ENCODE assay signal across 13 cellular contexts in genomic region chr12:57770734-57771133, GRCh38. TPM values are rescaled to one million over a fixed set of nuclear protein-coding genes. Genes with fewer than 3 reads are reported as not detected.
DNase-seq lines count a peak whose midpoint lies in the region; ATAC-seq and TF ChIP-seq lines count a peak whose summit lies in the region.
"Had no signal": no experiment of that assay in that cellular context is flagged by ENCODE, and none has a peak within 500 bp of the region (broad histone marks: within the 10 kb centered on the region; RNA-seq: fewer than 3 reads in every experiment).

No MANE protein-coding gene starts in this region.

- TF ChIP-seq CTCF in Caco-2 (IDR thresholded peaks at IDR 0.05; ENCODE audit: insufficient read depth in 1 of 2, low read depth in 1 of 2, low read length in 1 of 2, severe bottlenecking in 1 of 2, unreplicated experiment in 1 of 2) (no peak), KMS-11 (conservative IDR thresholded peaks at IDR 0.05; ENCODE audit: low read depth, low read length) (no peak), gastroesophageal sphincter (IDR thresholded peaks at IDR 0.05) (no peak)

- H3K27ac ChIP-seq in KMS-11: peak overlapping the region; percentile 93; the same call in 1 of the 2 replicates
- H3K27ac ChIP-seq in gastroesophageal sphincter: peak overlapping the region in 2 of 4 donors; percentile 95 to 97

- POLR2A ChIA-PET in Caco-2 (lab: Charles Lee): no interaction called here

- H3K4me3 Mint-ChIP-seq in Caco-2 (ENCODE audit: unreplicated experiment): peak overlapping the region; percentile 88
- H3K4me3 Mint-ChIP-seq in activated naive CD8-positive, alpha-beta T cell treated with anti-CD3 and anti-CD28 coated beads for 36 hours: peak overlapping the region; percentile 97
- H3K4me3 Mint-ChIP-seq in naive B cell: peak overlapping the region; percentile 20 to 98 (median 62)

- H3K4me3 ChIP-seq in Caco-2 (ENCODE audit: low read depth, low read length) (no peak overlapping the region), KMS-11 (IDR thresholded peaks at IDR 0.05; ENCODE audit: insufficient read depth, low read depth, low read length) (no peak overlapping the region), gastroesophageal sphincter (no peak overlapping the region)

- H3K27me3 ChIP-seq in Caco-2 (replicated peaks; ENCODE audit: control insufficient read depth, insufficient read depth, low read length) (no peaks in the 10 kb centered on the region), KMS-11 (ENCODE audit: insufficient read depth, low read depth) (peaks cover 1% of the 10 kb centered on the region), gastroesophageal sphincter (peaks cover 14% of the 10 kb centered on the region)

- no peaks in the 10 kb centered on the region for H3K9me3 Mint-ChIP-seq in Caco-2 (ENCODE audit: unreplicated experiment)
- H3K9me3 Mint-ChIP-seq in activated naive CD8-positive, alpha-beta T cell treated with anti-CD3 and anti-CD28 coated beads for 36 hours: no peaks in the 10 kb centered on the region
- H3K9me3 Mint-ChIP-seq in naive B cell: no peaks in the 10 kb centered on the region

- peaks cover 16% of the 10 kb centered on the region; the same call in 1 of the 2 replicates for H3K79me2 ChIP-seq in KMS-11 (ENCODE audit: insufficient read depth, low read depth)

- peaks cover 28% of the 10 kb centered on the region for H3K36me3 Mint-ChIP-seq in Caco-2 (ENCODE audit: insufficient read depth, unreplicated experiment)
- peaks cover 42% of the 10 kb centered on the region for H3K36me3 Mint-ChIP-seq in activated naive CD8-positive, alpha-beta T cell treated with anti-CD3 and anti-CD28 coated beads for 36 hours
- peaks cover 0 to 5% of the 10 kb centered on the region in 2 donors for H3K36me3 Mint-ChIP-seq in naive B cell

- peak overlapping the region; percentile 98; the same call in 1 of the 2 replicates for H3K9ac ChIP-seq in KMS-11

- H3K4me1 Mint-ChIP-seq in Caco-2 (ENCODE audit: low read depth, unreplicated experiment): peaks cover 14% of the 10 kb centered on the region
- peaks cover 28% of the 10 kb centered on the region for H3K4me1 Mint-ChIP-seq in activated naive CD8-positive, alpha-beta T cell treated with anti-CD3 and anti-CD28 coated beads for 36 hours
- H3K4me1 Mint-ChIP-seq in naive B cell: peaks cover 29 to 36% (median 32%) of the 10 kb centered on the region in 3 donors

- no peak for DNase-seq in Caco-2
- DNase-seq in activated naive CD8-positive, alpha-beta T cell treated with anti-CD3 and anti-CD28 coated beads for 36 hours: no peak
- no peak for DNase-seq in naive B cell
- no peak for DNase-seq in NCI-H526 (lab: John Stamatoyannopoulos, UW)
- DNase-seq: cerebellar nuclear complex; KBM-7; NCI-H774; stimulated activated CD4-positive, alpha-beta T cell treated with anti-CD3 and anti-CD28 coated beads, Interleukin-1b, Interleukin-23, amount 100 ng/mL, for 48 hours had no signal

- CTCF ChIA-PET in Caco-2 (lab: Charles Lee): no interaction called here

- no peak overlapping the region for H2AFZ ChIP-seq in KMS-11 (ENCODE audit: low read depth)

- intact Hi-C loops in Caco-2 (cut with micrococcal nuclease; ENCODE audit: unreplicated experiment): no loop called here

- peaks cover 3% of the 10 kb centered on the region for H3K36me3 ChIP-seq in Caco-2 (ENCODE audit: control insufficient read depth, insufficient read depth, low read length)
- H3K36me3 ChIP-seq in KMS-11 (ENCODE audit: insufficient read depth): no peaks in the 10 kb centered on the region; the same call in 1 of the 2 replicates
- H3K36me3 ChIP-seq in gastroesophageal sphincter: peaks cover 0 to 38% of the 10 kb centered on the region in 2 donors

- no peak overlapping the region for H3K27ac Mint-ChIP-seq in Caco-2 (ENCODE audit: unreplicated experiment)
- H3K27ac Mint-ChIP-seq in activated naive CD8-positive, alpha-beta T cell treated with anti-CD3 and anti-CD28 coated beads for 36 hours: peak overlapping the region; percentile 59
- no peak overlapping the region for H3K27ac Mint-ChIP-seq in naive B cell

- H3K9me3 ChIP-seq in Caco-2: no peaks in the 10 kb centered on the region
- H3K9me3 ChIP-seq in gastroesophageal sphincter: no peaks in the 10 kb centered on the region
- H3K9me3 ChIP-seq: tibial artery had no signal

- ATAC-seq in naive B cell (ENCODE audit: low read depth in 2 of 2) (no peak), gastroesophageal sphincter (no peak), HG02870 (IDR thresholded peaks at IDR 0.05; ENCODE audit: unreplicated experiment) (no peak), HG03378 (IDR thresholded peaks at IDR 0.05; ENCODE audit: unreplicated experiment) (no peak)

- H3K4me2 ChIP-seq in KMS-11: peak overlapping the region; percentile 97

- no peaks in the 10 kb centered on the region for H4K20me1 ChIP-seq in KMS-11 (ENCODE audit: insufficient read depth)

- TF ChIP-seq POLR2A in gastroesophageal sphincter (IDR thresholded peaks at IDR 0.05): no peak

- H3K27me3 Mint-ChIP-seq in Caco-2 (ENCODE audit: insufficient read depth, unreplicated experiment) (no peaks in the 10 kb centered on the region), naive B cell (peaks cover 12 to 26% (median 14%) of the 10 kb centered on the region in 3 donors)
- peaks cover 7% of the 10 kb centered on the region for H3K27me3 Mint-ChIP-seq in activated naive CD8-positive, alpha-beta T cell treated with anti-CD3 and anti-CD28 coated beads for 36 hours

- peaks cover 18% of the 10 kb centered on the region for H3K4me1 ChIP-seq in Caco-2
- peaks cover 23% of the 10 kb centered on the region for H3K4me1 ChIP-seq in KMS-11 (ENCODE audit: low read depth, poor library complexity, severe bottlenecking)
- H3K4me1 ChIP-seq in gastroesophageal sphincter: peaks cover 0 to 43% (median 22%) of the 10 kb centered on the region in 3 donors

- no TSS peak for BruUV-seq in Caco-2 (replicated peaks; lab: Mats Ljungman, UMichigan)

- WGBS in gastroesophageal sphincter (ENCODE audit: low coverage in 1 of 2), 2 donors: 88 to 90% methylated on average over 3 of the region's 4 CpGs

- no peak for TF ChIP-seq EP300 in gastroesophageal sphincter (IDR thresholded peaks at IDR 0.05)

RNA-seq across cellular contexts. Expression of gene METTL1, which starts 1.2 kb away (rescaled TPM):
- 34.1 and 37.8 TPM in 2 replicates for total RNA-seq in Caco-2 (2022)
- 10 to 100 TPM; 59.6 to 60.1 TPM for total RNA-seq in activated naive CD8-positive, alpha-beta T cell treated with anti-CD3 and anti-CD28 coated beads for 36 hours
- polyA plus RNA-seq in naive B cell (ENCODE audit: low read depth in 6 of 6): 10 to 100 TPM in 4 of 6 donors, 1 to 10 TPM in 2; 6.9 to 13.2 (median 11.4) TPM
- total RNA-seq in gastroesophageal sphincter: 10 to 100 TPM in 1 of 4 donors, 1 to 10 TPM in 3; 4.8 to 11.0 (median 7.8) TPM

RNA-seq across cellular contexts. Expression of gene EEF1AKMT3, which starts 1.7 kb away (rescaled TPM):
- total RNA-seq in Caco-2 (2022): 5.0 and 6.7 TPM in 2 replicates
- 1 to 10 TPM; 3.7 to 3.9 TPM for total RNA-seq in activated naive CD8-positive, alpha-beta T cell treated with anti-CD3 and anti-CD28 coated beads for 36 hours
- polyA plus RNA-seq in naive B cell (ENCODE audit: low read depth in 6 of 6): under 1 TPM in 4 of 6 donors, not detected in 2; 0.09 to 0.53 (median 0.47) TPM
- total RNA-seq in gastroesophageal sphincter: 10 to 100 TPM; 10.8 to 19.5 (median 11.7) TPM

RNA-seq across cellular contexts. Expression of gene CYP27B1, which starts 3.9 kb away (rescaled TPM):
- total RNA-seq in Caco-2 (2022): 6.9 and 7.1 TPM in 2 replicates
- total RNA-seq in activated naive CD8-positive, alpha-beta T cell treated with anti-CD3 and anti-CD28 coated beads for 36 hours: 10 to 100 TPM in 1 of 2 experiments, 1 to 10 TPM in 1; 9.6 to 12.0 TPM
- polyA plus RNA-seq in naive B cell (ENCODE audit: low read depth in 6 of 6): under 1 TPM in 3 of 6 donors, not detected in 3; 0.09 to 0.58 (median 0.31) TPM
- under 1 TPM in 3 of 4 donors, not detected in 1; 0.27 to 0.57 (median 0.31) TPM for total RNA-seq in gastroesophageal sphincter

RNA-seq across cellular contexts. Expression of gene TSFM, which starts 11.9 kb away (rescaled TPM):
- total RNA-seq in Caco-2 (2022) (48.0 and 57.5 TPM in 2 replicates), gastroesophageal sphincter (10 to 100 TPM; 26.4 to 30.9 (median 29.1) TPM)
- total RNA-seq in activated naive CD8-positive, alpha-beta T cell treated with anti-CD3 and anti-CD28 coated beads for 36 hours: 10 to 100 TPM; 67.7 to 74.7 TPM
- polyA plus RNA-seq in naive B cell (ENCODE audit: low read depth in 6 of 6): 10 to 100 TPM; 19.3 to 32.4 (median 27.7) TPM

RNA-seq across cellular contexts. Expression of gene MARCHF9, which starts 15.8 kb away (rescaled TPM):
- total RNA-seq in Caco-2 (2022): 11.0 and 12.0 TPM in 2 replicates
- total RNA-seq in activated naive CD8-positive, alpha-beta T cell treated with anti-CD3 and anti-CD28 coated beads for 36 hours: 10 to 100 TPM; 18.2 to 19.2 TPM
- polyA plus RNA-seq in naive B cell (ENCODE audit: low read depth in 6 of 6): 10 to 100 TPM; 10.9 to 21.0 (median 14.2) TPM
- total RNA-seq in gastroesophageal sphincter: 10 to 100 TPM in 1 of 4 donors, 1 to 10 TPM in 3; 3.4 to 11.1 (median 7.9) TPM
